Comparison of ENCODE assay signal across 8 cellular contexts in the genomic region with DNA sequence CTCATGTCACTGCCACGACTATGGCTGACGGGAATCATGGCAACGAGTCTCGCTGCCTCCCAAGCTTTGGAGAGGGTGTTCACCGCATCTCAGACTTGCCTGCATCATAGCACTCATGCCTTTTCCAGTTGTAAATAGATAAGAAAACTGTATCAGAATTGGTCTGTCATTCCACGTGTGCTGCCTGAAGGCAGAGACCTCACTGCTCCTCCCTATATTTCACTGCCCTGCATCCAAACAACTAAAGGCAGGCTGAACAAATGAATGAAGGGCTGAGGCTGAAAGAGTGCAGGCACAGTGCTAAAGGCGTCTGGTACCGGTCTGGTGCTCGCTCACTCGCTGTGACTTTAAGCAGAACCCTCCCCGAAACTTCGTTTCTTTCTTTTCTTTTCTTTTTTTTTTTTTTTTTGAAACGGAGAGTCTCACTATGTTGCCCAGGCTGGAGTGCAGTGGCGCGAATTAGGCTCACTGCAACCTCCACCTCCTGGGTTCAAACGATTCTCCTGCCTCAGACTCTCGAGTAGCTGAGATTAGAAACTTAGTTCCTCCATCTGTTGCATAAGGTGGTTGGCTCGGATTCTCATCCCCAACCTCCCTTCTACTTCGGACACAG. TPM values are rescaled to one million over a fixed set of nuclear protein-coding genes. Genes with fewer than 3 reads are reported as not detected.
DNase-seq lines count a peak whose midpoint lies in the region; ATAC-seq and TF ChIP-seq lines count a peak whose summit lies in the region.

No MANE protein-coding gene starts in this region.

- intact Hi-C loops in upper lobe of right lung (cut with DNase I): no loop called here

- ATAC-seq in GM18861 (IDR thresholded peaks at IDR 0.05; ENCODE audit: unreplicated experiment) (peak; percentile 11), HG03159 (IDR thresholded peaks at IDR 0.05; ENCODE audit: unreplicated experiment) (peak; percentile 7), upper lobe of right lung (no peak)

- H3K36me3 ChIP-seq in liver (ENCODE audit: control insufficient read depth in 4 of 4, insufficient read depth in 3 of 4, low read depth in 1 of 4, low read length in 3 of 4): peaks cover 0 to 5% (median 1%) of the 10 kb centered on the region in 4 donors
- peaks cover 2% of the 10 kb centered on the region for H3K36me3 ChIP-seq in upper lobe of right lung

- H3K4me3 ChIP-seq in astrocyte of the cerebellum (ENCODE audit: low read depth, low read length): peak overlapping the region; percentile 69
- H3K4me3 ChIP-seq in liver (ENCODE audit: low read depth in 1 of 3, low read length in 3 of 3): peak overlapping the region; percentile 65 to 96 (median 89)
- H3K4me3 ChIP-seq in upper lobe of right lung: peak overlapping the region; percentile 91

- DNase-seq in astrocyte of the cerebellum (ENCODE audit: low read depth): no peak
- DNase-seq in upper lobe of right lung: no peak
- no peak for DNase-seq in SHP77 (lab: John Stamatoyannopoulos, UW)
- DNase-seq in HuH-7.5 (ENCODE audit: low spot score): no peak
- DNase-seq in NCI-H526 treated with DMSO at 0.1 percent for 48 hours (lab: John Stamatoyannopoulos, UW): no peak

- H3K4me1 ChIP-seq in liver (ENCODE audit: control insufficient read depth in 4 of 4, insufficient read depth in 4 of 4, low read length in 3 of 4) (peaks cover 0 to 14% (median 10%) of the 10 kb centered on the region in 4 donors), upper lobe of right lung (peaks cover 9% of the 10 kb centered on the region)

- H3K27ac ChIP-seq in liver (ENCODE audit: low read depth in 1 of 2, low read length in 2 of 2) (peak overlapping the region; percentile 78 to 83), upper lobe of right lung (peak overlapping the region; percentile 78)

- H3K27me3 ChIP-seq in liver (ENCODE audit: control insufficient read depth in 4 of 4, insufficient read depth in 4 of 4, low read length in 3 of 4) (no peaks in the 10 kb centered on the region), upper lobe of right lung (no peaks in the 10 kb centered on the region)

- TF ChIP-seq RAD21 in liver (IDR thresholded peaks at IDR 0.05): no peak

- in situ Hi-C loops in astrocyte of the cerebellum (cut with HindIII; ENCODE audit: low sequenced_read_pairs): no loop called here

- no peaks in the 10 kb centered on the region for H3K9me3 ChIP-seq in liver (ENCODE audit: control insufficient read depth in 4 of 4, low read length in 3 of 4)
- H3K9me3 ChIP-seq in upper lobe of right lung: no peaks in the 10 kb centered on the region

- H3K9ac ChIP-seq in liver (ENCODE audit: low read depth in 1 of 2, low read length in 2 of 2): peak overlapping the region; percentile 76 to 80

- WGBS in liver: 6% methylated on average over 19 of the region's 19 CpGs

- TF ChIP-seq CTCF in astrocyte of the cerebellum (IDR thresholded peaks at IDR 0.05; ENCODE audit: low read depth, low read length, missing control alignments): no peak
- TF ChIP-seq CTCF in liver (IDR thresholded peaks at IDR 0.05; ENCODE audit: low read depth, low read length, missing input control): no peak
- TF ChIP-seq CTCF in upper lobe of right lung (IDR thresholded peaks at IDR 0.05): no peak

TF ChIP-seq in liver, 16 proteins besides CTCF, POLR2A, EP300 and RAD21:
- TF ChIP-seq GABPA (IDR thresholded peaks at IDR 0.05 in 1 of 2, conservative IDR thresholded peaks at IDR 0.05 in 1 of 2) (no peak), RXRA (IDR thresholded peaks at IDR 0.05) (no peak), NR2F2 (IDR thresholded peaks at IDR 0.05) (no peak), TAF1 (conservative IDR thresholded peaks at IDR 0.05) (no peak), FOXA2 (IDR thresholded peaks at IDR 0.05) (no peak)
- TF ChIP-seq, protein P1, sequence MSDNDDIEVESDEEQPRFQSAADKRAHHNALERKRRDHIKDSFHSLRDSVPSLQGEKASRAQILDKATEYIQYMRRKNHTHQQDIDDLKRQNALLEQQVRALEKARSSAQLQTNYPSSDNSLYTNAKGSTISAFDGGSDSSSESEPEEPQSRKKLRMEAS (IDR thresholded peaks at IDR 0.05): no peak

RNA-seq across cellular contexts. Expression of a gene that starts 0.5 kb away (rescaled TPM):
- total RNA-seq in liver (10 to 100 TPM; 11.8 to 35.2 TPM), upper lobe of right lung (22.6 TPM)
- polyA plus RNA-seq in liver: 10 to 100 TPM; 16.4 to 22.2 TPM

RNA-seq across cellular contexts. Expression of a gene that starts 25.3 kb away (rescaled TPM):
- 10 to 100 TPM; 18.9 to 29.5 TPM for total RNA-seq in liver
- 10 to 100 TPM; 15.9 to 32.9 TPM for polyA plus RNA-seq in liver
- total RNA-seq in upper lobe of right lung: 43.6 TPM

RNA-seq across cellular contexts. Expression of a gene that starts 26.2 kb away (rescaled TPM):
- total RNA-seq in liver: 100 to 1,000 TPM in 1 of 2 donors, 10 to 100 TPM in 1; 78.5 to 717 TPM
- polyA plus RNA-seq in liver: 100 to 1,000 TPM in 1 of 2 donors, 10 to 100 TPM in 1; 93.3 to 110 TPM
- total RNA-seq in upper lobe of right lung: 51.4 TPM
